24 cellular contexts compared by ENCODE assay signal in the genomic region with DNA sequence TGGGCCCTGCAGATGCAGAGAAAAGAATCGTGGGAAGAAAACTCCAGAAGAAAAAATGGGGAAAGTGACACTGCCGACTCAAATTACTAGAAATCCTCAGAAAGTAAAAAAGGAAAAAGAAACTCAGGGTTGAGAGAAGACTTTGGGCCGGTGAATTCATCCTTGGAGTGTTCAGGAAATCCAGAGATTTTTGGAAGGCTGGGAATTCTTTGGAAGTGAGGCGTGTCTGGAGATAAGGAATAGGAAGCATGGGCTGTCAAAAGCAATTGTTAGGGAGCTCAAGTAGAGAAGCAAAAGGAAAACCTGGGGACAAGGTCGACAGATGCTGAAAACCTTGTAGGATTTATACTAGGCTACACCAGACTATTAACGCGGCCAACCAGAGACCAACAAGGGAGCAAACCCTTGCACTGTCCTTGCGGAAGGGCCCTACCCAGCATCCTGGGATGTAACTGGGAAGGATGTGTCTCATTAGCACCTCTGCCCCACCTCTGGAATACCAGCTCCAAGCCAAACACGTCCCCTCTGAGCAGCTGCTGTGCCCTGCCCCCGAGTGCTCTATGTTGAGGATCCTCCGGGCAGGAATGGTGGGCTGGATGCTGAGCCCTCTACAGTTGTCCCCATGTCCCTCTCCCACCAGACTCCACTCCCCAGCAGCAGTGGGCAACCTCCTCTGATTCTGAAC. TPM values are rescaled to one million over a fixed set of nuclear protein-coding genes. Genes with fewer than 3 reads are reported as not detected.
DNase-seq lines count a peak whose midpoint lies in the region; ATAC-seq and TF ChIP-seq lines count a peak whose summit lies in the region.
"Had no signal": no experiment of that assay in that cellular context is flagged by ENCODE, and none has a peak within 500 bp of the region (broad histone marks: within the 10 kb centered on the region; RNA-seq: fewer than 3 reads in every experiment).

No MANE protein-coding gene starts in this region.

- H3K4me3 Mint-ChIP-seq in Calu3 (ENCODE audit: low read depth, unreplicated experiment): no peak overlapping the region
- H3K4me3 Mint-ChIP-seq: activated T-cell treated with anti-CD3 and anti-CD28 coated beads, Interleukin-2, amount 50 U/mL, for 4 hours had no signal

- TF ChIP-seq CTCF in cardiac muscle cell (IDR thresholded peaks at IDR 0.05; ENCODE audit: low read depth, low read length) (no peak), left ventricle myocardium inferior (IDR thresholded peaks at IDR 0.05; ENCODE audit: borderline replicate concordance) (no peak), stomach (IDR thresholded peaks at IDR 0.05) (no peak), Calu3 (IDR thresholded peaks at IDR 0.05; ENCODE audit: unreplicated experiment) (no peak)

- H3K4me1 Mint-ChIP-seq in Calu3 (ENCODE audit: low read depth, unreplicated experiment): no peaks in the 10 kb centered on the region

- no TSS peak for BruUV-seq in Calu3 (replicated peaks; lab: Mats Ljungman, UMichigan)

- peak overlapping the region; percentile 18 for H3K23ac ChIP-seq in neuronal stem cell (ENCODE audit: low read depth, low read length, poor library complexity)

- no peak overlapping the region for H3K4me2 ChIP-seq in neuronal stem cell (ENCODE audit: insufficient read depth, low read length, poor library complexity, severe bottlenecking)
- H3K4me2 ChIP-seq: KMS-11 had no signal

- no peak overlapping the region for H3K4me3 ChIP-seq in cardiac muscle cell
- no peak overlapping the region for H3K4me3 ChIP-seq in left ventricle myocardium inferior
- H3K4me3 ChIP-seq in neuronal stem cell (ENCODE audit: low read length in 2 of 2): no peak overlapping the region
- no peak overlapping the region for H3K4me3 ChIP-seq in stomach
- H3K4me3 ChIP-seq: Peyer's patch had no signal

- no peak overlapping the region for H3K18ac ChIP-seq in neuronal stem cell (ENCODE audit: low read length)

- H2AK5ac ChIP-seq in neuronal stem cell (ENCODE audit: low read depth, low read length): no peak overlapping the region

- no peak for DNase-seq in cardiac muscle cell (ENCODE audit: low read depth in 1 of 2, low spot score in 1 of 2)
- DNase-seq in Right ventricle myocardium superior: no peak
- no peak for DNase-seq in left ventricle myocardium inferior
- no peak for DNase-seq in neuronal stem cell (ENCODE audit: low spot score)
- DNase-seq in stomach: no peak
- no peak for DNase-seq in NCI-H146 treated with DMSO at 0.1 percent for 48 hours (lab: John Stamatoyannopoulos, UW; ENCODE audit: unreplicated experiment)
- no peak for DNase-seq in Calu3
- DNase-seq: activated CD8-positive, alpha-beta memory T cell treated with anti-CD3 and anti-CD28 coated beads for 24 hours; activated naive CD4-positive, alpha-beta T cell treated with Interleukin-2 at 50 U/mL for 16 hours; activated T-cell treated with anti-CD3 and anti-CD28 coated beads, Interleukin-2, amount 50 U/mL, for 4 hours; amygdala; cerebellar nuclear complex; effector CD4-positive, alpha-beta T cell; H7; NCI-H1048; NCI-H2029 treated with DMSO at 0.1 percent for 48 hours; NK-92 treated with Interleukin-12 subunit alpha and Interleukin-12 subunit beta, amount 100 ng/mL, for 24 hours; nucleus accumbens; stimulated activated CD4-positive, alpha-beta T cell treated with anti-CD3 and anti-CD28 coated beads, Interleukin-4, amount 100 ng/mL, for 1 hour; T-helper 9 cell had no signal

- WGBS in neuronal stem cell (ENCODE audit: extremely low coverage in 2 of 2, insufficient read length in 2 of 2, insufficient replicate concordance in 1 of 2), 2 donors: no CpG with 5 or more reads among the region's 11 CpGs
- 59 to 70% (median 64%) methylated on average over 11 of the region's 11 CpGs for WGBS in stomach, 5 donors

- H3K4me1 ChIP-seq in cardiac muscle cell (ENCODE audit: low read depth) (peaks cover 13% of the 10 kb centered on the region), left ventricle myocardium inferior (peaks cover 80% of the 10 kb centered on the region), neuronal stem cell (ENCODE audit: control insufficient read depth in 2 of 2, insufficient read depth in 1 of 2, low read depth in 1 of 2, low read length in 2 of 2) (peaks cover 0 to 5% of the 10 kb centered on the region in 2 donors), stomach (peaks cover 10 to 69% (median 30%) of the 10 kb centered on the region in 4 donors)

- no peak overlapping the region for H4K8ac ChIP-seq in neuronal stem cell (ENCODE audit: low read depth, low read length)

- H2BK5ac ChIP-seq in neuronal stem cell (ENCODE audit: low read length): no peak overlapping the region

- no peak overlapping the region for H2BK12ac ChIP-seq in neuronal stem cell (ENCODE audit: low read length)

- H2AFZ ChIP-seq in neuronal stem cell (ENCODE audit: low read length): no peak overlapping the region

- no peak for TF ChIP-seq EP300 in stomach (IDR thresholded peaks at IDR 0.05)

- no peak overlapping the region for H3K4ac ChIP-seq in neuronal stem cell (ENCODE audit: low read length)

- CTCF ChIA-PET in Calu3 (lab: Charles Lee): no interaction called here

- H2BK15ac ChIP-seq in neuronal stem cell (ENCODE audit: low read length): no peak overlapping the region

- H3K9me3 ChIP-seq in cardiac muscle cell (ENCODE audit: low read depth) (no peaks in the 10 kb centered on the region), left ventricle myocardium inferior (replicated peaks) (no peaks in the 10 kb centered on the region), neuronal stem cell (replicated peaks in 1 of 2; ENCODE audit: control insufficient read depth in 2 of 2, insufficient read depth in 1 of 2, low read depth in 1 of 2, low read length in 2 of 2) (peaks cover 4 to 6% of the 10 kb centered on the region in 2 donors), stomach (no peaks in the 10 kb centered on the region)
- H3K9me3 ChIP-seq: Peyer's patch had no signal

- no peak overlapping the region for H4K91ac ChIP-seq in neuronal stem cell (ENCODE audit: low read depth, low read length, poor library complexity)

- H3K9me3 Mint-ChIP-seq in Calu3 (ENCODE audit: low read depth, unreplicated experiment): no peaks in the 10 kb centered on the region
- H3K9me3 Mint-ChIP-seq: activated T-cell treated with anti-CD3 and anti-CD28 coated beads, Interleukin-2, amount 50 U/mL, for 4 hours had no signal

- TF ChIP-seq POLR2A in stomach (IDR thresholded peaks at IDR 0.05): no peak

- H2BK120ac ChIP-seq in neuronal stem cell (ENCODE audit: low read depth, low read length): no peak overlapping the region

- H3K79me1 ChIP-seq in neuronal stem cell (ENCODE audit: low read depth, low read length): peaks cover 2% of the 10 kb centered on the region

- no peaks in the 10 kb centered on the region for H3K36me3 Mint-ChIP-seq in Calu3 (ENCODE audit: insufficient read depth, unreplicated experiment)

- no peaks in the 10 kb centered on the region for H3K27me3 Mint-ChIP-seq in Calu3 (ENCODE audit: unreplicated experiment)

- ATAC-seq in Right ventricle myocardium superior (ENCODE audit: poor library complexity): no peak
- no peak for ATAC-seq in HG03469 (IDR thresholded peaks at IDR 0.05; ENCODE audit: unreplicated experiment)
- ATAC-seq: activated T-cell treated with anti-CD3 and anti-CD28 coated beads, Interleukin-2, amount 50 U/mL, for 4 hours; left lobe of liver had no signal

- intact Hi-C loops in Right ventricle myocardium superior (cut with DNase I): no loop called here
- intact Hi-C loops in left ventricle myocardium inferior (cut with micrococcal nuclease): no loop called here
- intact Hi-C loops in stomach (cut with DNase I; ENCODE audit: low total_unique reads): no loop called here
- intact Hi-C loops in Calu3 (cut with micrococcal nuclease; ENCODE audit: unreplicated experiment): no loop called here

- H3K27me3 ChIP-seq in cardiac muscle cell (no peaks in the 10 kb centered on the region), left ventricle myocardium inferior (ENCODE audit: low read depth) (no peaks in the 10 kb centered on the region), neuronal stem cell (ENCODE audit: control insufficient read depth in 3 of 3, insufficient read depth in 3 of 3, low read depth in 1 of 3, low read length in 3 of 3) (no peaks in the 10 kb centered on the region), stomach (no peaks in the 10 kb centered on the region)
- H3K27me3 ChIP-seq: Peyer's patch had no signal

- H3K36me3 ChIP-seq in cardiac muscle cell (no peaks in the 10 kb centered on the region), left ventricle myocardium inferior (no peaks in the 10 kb centered on the region), neuronal stem cell (replicated peaks in 1 of 2; ENCODE audit: control insufficient read depth in 2 of 2, insufficient read depth in 2 of 2, low read length in 2 of 2) (peaks cover 0 to 7% of the 10 kb centered on the region in 2 donors), stomach (no peaks in the 10 kb centered on the region)
- H3K36me3 ChIP-seq: Peyer's patch had no signal

- H3K27ac ChIP-seq in cardiac muscle cell (peak overlapping the region; percentile 83), left ventricle myocardium inferior (replicated peaks) (peak overlapping the region; percentile 88), neuronal stem cell (replicated peaks; ENCODE audit: low read length) (no peak overlapping the region), stomach (peak overlapping the region in 3 of 5 donors; percentile 32 to 44 (median 39))
- H3K27ac ChIP-seq: KMS-11, Peyer's patch had no signal

- no peak overlapping the region for H3K27ac Mint-ChIP-seq in Calu3 (ENCODE audit: unreplicated experiment)

- H3K9ac ChIP-seq in neuronal stem cell (ENCODE audit: low read depth, low read length, poor library complexity): peak overlapping the region; percentile 30
- H3K9ac ChIP-seq: KMS-11 had no signal

- H3K14ac ChIP-seq in neuronal stem cell (ENCODE audit: low read length): no peak overlapping the region

RNA-seq across cellular contexts. Expression of a gene that starts 11.6 kb away (rescaled TPM):
- total RNA-seq in cardiac muscle cell: 105 TPM in 2 replicates
- 25.7 and 31.7 TPM in 2 replicates for polyA plus RNA-seq in cardiac muscle cell
- total RNA-seq in Right ventricle myocardium superior: 44.7 TPM
- total RNA-seq in left ventricle myocardium inferior: 50.7 TPM
- 28.9 TPM for polyA plus RNA-seq in neuronal stem cell (2013, experiment 1 of 2)
- polyA plus RNA-seq in neuronal stem cell (2013, experiment 2 of 2): 29.1 TPM
- total RNA-seq in stomach: 100 to 1,000 TPM in 1 of 5 donors, 10 to 100 TPM in 4; 32.1 to 303 (median 63.6) TPM
- 10 to 100 TPM; 17.5 to 27.6 (median 25.5) TPM for polyA plus RNA-seq in stomach
- total RNA-seq in Calu3 (2022): 56.3 and 59.0 TPM in 2 replicates
